25 cellular contexts compared by ENCODE assay signal in the genomic region with DNA sequence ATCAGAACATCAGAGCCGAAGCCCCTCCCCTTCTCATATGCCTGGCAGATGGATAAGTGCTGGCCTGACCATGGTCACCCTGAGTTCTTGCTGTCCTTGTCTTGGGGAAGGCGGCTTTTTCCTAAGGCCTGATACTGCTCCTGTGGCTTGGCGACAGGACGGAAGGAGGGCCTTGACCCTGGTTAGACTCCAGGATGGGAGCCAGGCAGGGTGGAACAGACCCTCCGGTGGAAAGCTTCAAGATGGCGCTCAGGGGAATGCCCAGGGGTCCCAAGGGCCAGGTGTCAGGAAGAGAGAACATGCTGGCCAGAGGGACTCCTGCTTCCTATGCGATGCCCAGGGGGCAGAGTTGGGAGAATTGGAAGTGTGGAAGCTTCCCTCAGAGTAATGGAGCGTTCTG.
"Had no signal": no experiment of that assay in that cellular context is flagged by ENCODE, and none has a peak within 500 bp of the region (broad histone marks: within the 10 kb centered on the region; RNA-seq: fewer than 3 reads in every experiment).

No MANE protein-coding gene starts in this region.

- H3K27me3 ChIP-seq: esophagus muscularis mucosa, left lung, sigmoid colon, thyroid gland had no signal

- H3K4me2 ChIP-seq: smooth muscle cell had no signal

- H3K4me3 Mint-ChIP-seq: activated CD4-positive, alpha-beta memory T cell treated with anti-CD3 and anti-CD28 coated beads for 36 hours; activated CD8-positive, alpha-beta memory T cell treated with anti-CD3 and anti-CD28 coated beads, Interleukin-2, amount 10 ng/mL, durations not matched to agents 7 days and 5 days; activated naive CD4-positive, alpha-beta T cell treated with anti-CD3 and anti-CD28 coated beads, Interleukin-2, amount 50 U/mL, for 24 hours; activated T-helper 1 cell treated with anti-CD3 and anti-CD28 coated beads, Interleukin-12 subunit alpha, Interleukin-12 subunit beta, Interleukin-2, Interleukin-4 antibody, amounts not matched to agents 30 ng/mL and 10 ng/mL and 1 ng/mL, durations not matched to agents 14 hours and 24 hours and 36 hours; brain; mesothelial cell of epicardium; stimulated activated naive CD8-positive, alpha-beta T cell treated with anti-CD3 and anti-CD28 coated beads, Interleukin-15, Interleukin-2, amounts not matched to agents 100 ng/mL and 50 ng/mL, for 24 hours had no signal

- H3K4me1 Mint-ChIP-seq: brain, mesothelial cell of epicardium had no signal

- FAIRE-seq: endothelial cell of umbilical vein, frontal cortex had no signal

- H3K27ac Mint-ChIP-seq: activated CD4-positive, alpha-beta memory T cell treated with anti-CD3 and anti-CD28 coated beads for 36 hours; activated CD8-positive, alpha-beta memory T cell treated with anti-CD3 and anti-CD28 coated beads, Interleukin-2, amount 10 ng/mL, durations not matched to agents 7 days and 5 days; activated naive CD4-positive, alpha-beta T cell treated with anti-CD3 and anti-CD28 coated beads, Interleukin-2, amount 50 U/mL, for 24 hours; activated T-helper 1 cell treated with anti-CD3 and anti-CD28 coated beads, Interleukin-12 subunit alpha, Interleukin-12 subunit beta, Interleukin-2, Interleukin-4 antibody, amounts not matched to agents 30 ng/mL and 10 ng/mL and 1 ng/mL, durations not matched to agents 14 hours and 24 hours and 36 hours; mesothelial cell of epicardium; stimulated activated naive CD8-positive, alpha-beta T cell treated with anti-CD3 and anti-CD28 coated beads, Interleukin-15, Interleukin-2, amounts not matched to agents 100 ng/mL and 50 ng/mL, for 24 hours had no signal

- H3K9me3 ChIP-seq: sigmoid colon, thyroid gland had no signal

- H3K4me3 ChIP-seq: esophagus muscularis mucosa, left lung, sigmoid colon, smooth muscle cell, thyroid gland had no signal

- DNase-seq: activated CD4-positive, alpha-beta memory T cell treated with anti-CD3 and anti-CD28 coated beads for 36 hours; activated CD4-positive, alpha-beta T cell treated with anti-CD3 and anti-CD28 coated beads for 48 hours; activated CD8-positive, alpha-beta memory T cell treated with anti-CD3 and anti-CD28 coated beads, Interleukin-2, amount 10 ng/mL, durations not matched to agents 7 days and 5 days; activated gamma-delta T cell; aorta; dermis blood vessel endothelial cell; effector CD8-positive, alpha-beta T cell; hippocampal formation; kidney glomerular epithelial cell; left lung; nucleus accumbens; sigmoid colon; stimulated activated CD4-positive, alpha-beta T cell treated with anti-CD3 and anti-CD28 coated beads, Interleukin-15, amount 100 ng/mL, for 24 hours; stimulated activated CD4-positive, alpha-beta T cell treated with anti-CD3 and anti-CD28 coated beads, Interleukin-2, amount 100 ng/mL, for 48 hours; substantia nigra; thyroid gland had no signal

- H3K27me3 Mint-ChIP-seq: activated CD4-positive, alpha-beta memory T cell treated with anti-CD3 and anti-CD28 coated beads for 36 hours; activated CD8-positive, alpha-beta memory T cell treated with anti-CD3 and anti-CD28 coated beads, Interleukin-2, amount 10 ng/mL, durations not matched to agents 7 days and 5 days; activated naive CD4-positive, alpha-beta T cell treated with anti-CD3 and anti-CD28 coated beads, Interleukin-2, amount 50 U/mL, for 24 hours; brain; stimulated activated naive CD8-positive, alpha-beta T cell treated with anti-CD3 and anti-CD28 coated beads, Interleukin-15, Interleukin-2, amounts not matched to agents 100 ng/mL and 50 ng/mL, for 24 hours had no signal

- H3K9me3 Mint-ChIP-seq: activated CD4-positive, alpha-beta memory T cell treated with anti-CD3 and anti-CD28 coated beads for 36 hours; activated naive CD4-positive, alpha-beta T cell treated with anti-CD3 and anti-CD28 coated beads, Interleukin-2, amount 50 U/mL, for 24 hours; activated T-helper 1 cell treated with anti-CD3 and anti-CD28 coated beads, Interleukin-12 subunit alpha, Interleukin-12 subunit beta, Interleukin-2, Interleukin-4 antibody, amounts not matched to agents 30 ng/mL and 10 ng/mL and 1 ng/mL, durations not matched to agents 14 hours and 24 hours and 36 hours; mesothelial cell of epicardium; stimulated activated naive CD8-positive, alpha-beta T cell treated with anti-CD3 and anti-CD28 coated beads, Interleukin-15, Interleukin-2, amounts not matched to agents 100 ng/mL and 50 ng/mL, for 24 hours had no signal

- H3K27ac ChIP-seq: esophagus muscularis mucosa, left lung, sigmoid colon, thyroid gland had no signal

- ATAC-seq: activated CD8-positive, alpha-beta memory T cell treated with anti-CD3 and anti-CD28 coated beads, Interleukin-2, amount 10 ng/mL, durations not matched to agents 7 days and 5 days; left lung had no signal
